Comparison of ENCODE assay signal across 9 cellular contexts in genomic region chr22:35638408-35638807, GRCh38. TPM values are rescaled to one million over a fixed set of nuclear protein-coding genes. Genes with fewer than 3 reads are reported as not detected.
DNase-seq lines count a peak whose midpoint lies in the region; ATAC-seq and TF ChIP-seq lines count a peak whose summit lies in the region.
"Had no signal": no experiment of that assay in that cellular context is flagged by ENCODE, and none has a peak within 500 bp of the region (broad histone marks: within the 10 kb centered on the region; RNA-seq: fewer than 3 reads in every experiment).

No MANE protein-coding gene starts in this region.

- H3K27ac Mint-ChIP-seq in activated CD4-positive, alpha-beta T cell treated with anti-CD3 and anti-CD28 coated beads, Interleukin-2, amount 10 ng/mL, durations not matched to agents 7 days and 5 days: peak overlapping the region; percentile 14
- peak overlapping the region; percentile 91 for H3K27ac Mint-ChIP-seq in neural crest cell (ENCODE audit: unreplicated experiment)

- TF ChIP-seq CTCF in neural crest cell (conservative IDR thresholded peaks at IDR 0.05): no peak

- H3K36me3 Mint-ChIP-seq in activated CD4-positive, alpha-beta T cell treated with anti-CD3 and anti-CD28 coated beads, Interleukin-2, amount 10 ng/mL, durations not matched to agents 7 days and 5 days (ENCODE audit: low read depth): no peaks in the 10 kb centered on the region
- no peaks in the 10 kb centered on the region for H3K36me3 Mint-ChIP-seq in neural crest cell (ENCODE audit: low read depth)

- ATAC-seq in HG03280 (IDR thresholded peaks at IDR 0.05; ENCODE audit: unreplicated experiment): no peak
- ATAC-seq: stimulated activated naive CD8-positive, alpha-beta T cell treated with anti-CD3 and anti-CD28 coated beads, Interleukin-15, Interleukin-2, amounts not matched to agents 100 U/mL and 50 U/mL, for 24 hours had no signal

- CTCF ChIA-PET in activated CD4-positive, alpha-beta T cell treated with anti-CD3 and anti-CD28 coated beads, Interleukin-2, amount 10 ng/mL, durations not matched to agents 7 days and 5 days (lab: Charles Lee): interaction anchor here (1.0 kb wide), 1 partner anchor 24 kb away, joined by 3 read pairs; no protein-coding TSS in a partner anchor
- CTCF ChIA-PET in HEK293T (lab: Yijun Ruan, JAX): no interaction called here

- H3K9me3 Mint-ChIP-seq in activated CD4-positive, alpha-beta T cell treated with anti-CD3 and anti-CD28 coated beads, Interleukin-2, amount 10 ng/mL, durations not matched to agents 7 days and 5 days: no peaks in the 10 kb centered on the region
- H3K9me3 Mint-ChIP-seq in neural crest cell: no peaks in the 10 kb centered on the region

- peaks cover 10% of the 10 kb centered on the region for H3K4me1 Mint-ChIP-seq in activated CD4-positive, alpha-beta T cell treated with anti-CD3 and anti-CD28 coated beads, Interleukin-2, amount 10 ng/mL, durations not matched to agents 7 days and 5 days
- H3K4me1 Mint-ChIP-seq in neural crest cell: peaks cover 24% of the 10 kb centered on the region

- no peak for DNase-seq in activated CD4-positive, alpha-beta T cell treated with anti-CD3 and anti-CD28 coated beads, Interleukin-2, amount 10 ng/mL, durations not matched to agents 7 days and 5 days
- no peak for DNase-seq in activated CD4-positive, alpha-beta T cell treated with anti-CD3 and anti-CD28 coated beads for 48 hours
- DNase-seq in head of caudate nucleus (peak in 37 of 42 donors; percentile 25 to 76 (median 46)), neural crest cell (ENCODE audit: low read depth, low spot score) (no peak), HEK293T (ENCODE audit: extremely low spot score) (no peak), LoVo (ENCODE audit: low spot score) (no peak), ACHN (no peak)
- DNase-seq: stimulated activated naive CD8-positive, alpha-beta T cell treated with anti-CD3 and anti-CD28 coated beads, Interleukin-15, Interleukin-2, amounts not matched to agents 100 U/mL and 50 U/mL, for 24 hours had no signal

- POLR2A ChIA-PET in activated CD4-positive, alpha-beta T cell treated with anti-CD3 and anti-CD28 coated beads, Interleukin-2, amount 10 ng/mL, durations not matched to agents 7 days and 5 days (lab: Charles Lee): no interaction called here
- POLR2A ChIA-PET in HEK293T (lab: Yijun Ruan, JAX): no interaction called here

- in situ Hi-C loops in ACHN (cut with HindIII; ENCODE audit: low pct_ligation_motif_present, low pct_unique_long_range_greater_than_20kb, low sequenced_read_pairs): no loop called here

- no peak overlapping the region for H3K4me3 Mint-ChIP-seq in activated CD4-positive, alpha-beta T cell treated with anti-CD3 and anti-CD28 coated beads, Interleukin-2, amount 10 ng/mL, durations not matched to agents 7 days and 5 days
- H3K4me3 Mint-ChIP-seq in neural crest cell: no peak overlapping the region

- intact Hi-C loops in head of caudate nucleus (cut with DNase I): loop anchor here (10.0 kb wide), 1 partner anchor 286 kb away; no protein-coding TSS in a partner anchor

- H3K27me3 Mint-ChIP-seq in activated CD4-positive, alpha-beta T cell treated with anti-CD3 and anti-CD28 coated beads, Interleukin-2, amount 10 ng/mL, durations not matched to agents 7 days and 5 days: peaks cover 9% of the 10 kb centered on the region
- no peaks in the 10 kb centered on the region for H3K27me3 Mint-ChIP-seq in neural crest cell (ENCODE audit: low read depth)

TF ChIP-seq in HEK293T, 16 proteins besides CTCF, POLR2A, EP300 and RAD21:
- TF ChIP-seq SUZ12 (IDR thresholded peaks at IDR 0.05) (no peak), NFRKB (IDR thresholded peaks at IDR 0.05) (no peak), HDGF (IDR thresholded peaks at IDR 0.05; ENCODE audit: borderline replicate concordance) (no peak), FOXK2 (IDR thresholded peaks at IDR 0.05) (no peak), ZNF384 (IDR thresholded peaks at IDR 0.05) (no peak), ARNT (IDR thresholded peaks at IDR 0.05) (no peak), CTBP1 (IDR thresholded peaks at IDR 0.05; ENCODE audit: borderline replicate concordance) (no peak), L3MBTL2 (conservative IDR thresholded peaks at IDR 0.05) (no peak), FOXA1 (IDR thresholded peaks at IDR 0.05) (no peak), BHLHE40 (IDR thresholded peaks at IDR 0.05; ENCODE audit: borderline replicate concordance) (no peak), FOXM1 (IDR thresholded peaks at IDR 0.05; ENCODE audit: borderline replicate concordance) (no peak), SP1 (IDR thresholded peaks at IDR 0.05) (no peak), LEF1 (IDR thresholded peaks at IDR 0.05; ENCODE audit: borderline replicate concordance) (no peak), TARDBP (IDR thresholded peaks at IDR 0.05) (no peak), PKNOX1 (IDR thresholded peaks at IDR 0.05) (no peak), ELF4 (IDR thresholded peaks at IDR 0.05) (no peak)
TF ChIP-seq in HEK293T: peak in this region for 0.

RNA-seq across cellular contexts. Expression of gene APOL6, which starts 9.8 kb away (rescaled TPM):
- total RNA-seq in activated CD4-positive, alpha-beta T cell treated with anti-CD3 and anti-CD28 coated beads, Interleukin-2, amount 10 ng/mL, durations not matched to agents 7 days and 5 days: 10 to 100 TPM; 83.6 to 91.5 TPM
- 0.02 TPM in 1 of 2 replicates, not detected in the other for total RNA-seq in neural crest cell

RNA-seq across cellular contexts. Expression of gene MB, which starts 21.3 kb away (rescaled TPM):
- total RNA-seq in activated CD4-positive, alpha-beta T cell treated with anti-CD3 and anti-CD28 coated beads, Interleukin-2, amount 10 ng/mL, durations not matched to agents 7 days and 5 days: under 1 TPM in 1 of 2 experiments, not detected in 1; 0.20 TPM
- not detected in 2 replicates for total RNA-seq in neural crest cell

Comparison
In these comparisons a context has a peak if more than half of its experiments do, and no peak if none do; other contexts are left out.
1. DNase-seq: peak in head of caudate nucleus (37 of 42); none in activated CD4-positive, alpha-beta T cell treated with anti-CD3 and anti-CD28 coated beads, Interleukin-2, amount 10 ng/mL, durations not matched to agents 7 days and 5 days (single experiment), activated CD4-positive, alpha-beta T cell treated with anti-CD3 and anti-CD28 coated beads for 48 hours (single experiment), neural crest cell (single experiment), HEK293T (single experiment), LoVo (single experiment) and ACHN (single experiment).
2. RNA of gene APOL6, which starts 9.8 kb away (total RNA-seq): 83.6 to 91.5 TPM in activated CD4-positive, alpha-beta T cell treated with anti-CD3 and anti-CD28 coated beads, Interleukin-2, amount 10 ng/mL, durations not matched to agents 7 days and 5 days; 0.02 TPM in neural crest cell; every median in the first group is over 10 times any median in the second.